ENCODE assay signal across 1 cellular context in the genomic region with DNA sequence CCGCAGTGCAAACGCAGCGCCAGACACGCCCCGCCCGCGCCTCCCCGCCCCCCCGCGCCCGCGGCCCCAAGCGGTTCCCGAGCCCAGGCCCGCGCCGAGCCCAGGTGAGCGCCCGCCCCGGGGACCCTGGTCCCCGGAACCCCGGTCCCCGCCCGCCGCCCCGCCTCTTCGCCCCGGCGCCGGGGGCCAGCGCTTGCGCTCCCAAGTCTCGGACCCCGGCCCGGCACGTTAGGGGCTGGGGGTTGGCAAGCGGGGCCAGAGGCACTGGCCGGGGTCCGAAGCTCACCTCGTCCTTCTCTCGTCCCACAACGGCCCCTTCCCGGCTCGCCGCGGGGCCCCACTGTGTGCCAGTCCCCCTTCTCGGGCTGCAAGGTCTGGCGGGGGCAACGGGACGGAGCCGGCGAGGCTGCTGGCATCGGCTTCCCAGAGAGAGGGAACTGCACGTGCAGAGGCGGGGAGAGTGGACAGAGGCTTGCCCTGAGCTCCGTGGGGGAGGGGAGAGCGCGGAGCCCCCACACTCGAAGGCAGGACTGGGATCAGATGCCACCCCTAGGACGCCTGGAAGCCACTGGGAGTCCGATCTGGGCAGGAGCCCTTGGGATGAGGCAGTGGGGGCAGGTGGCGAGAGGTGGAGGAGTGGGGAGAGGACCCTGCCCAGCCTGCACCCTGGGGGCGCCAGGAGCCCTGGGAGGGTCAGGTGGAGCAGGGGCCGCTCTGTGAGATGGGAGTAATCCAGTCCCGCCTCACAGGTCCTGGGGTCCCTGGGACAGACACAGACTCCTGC.
A peak's percentile ranks its signal among the peaks of the same experiment; 100 is the strongest.
TF ChIP-seq lines count a peak whose summit lies in the region.

No MANE protein-coding gene starts in this region.

TF ChIP-seq in HepG2, 621 proteins besides CTCF, POLR2A, EP300 and RAD21 (continued from another document and continues in another):
- TF ChIP-seq, protein P1, sequence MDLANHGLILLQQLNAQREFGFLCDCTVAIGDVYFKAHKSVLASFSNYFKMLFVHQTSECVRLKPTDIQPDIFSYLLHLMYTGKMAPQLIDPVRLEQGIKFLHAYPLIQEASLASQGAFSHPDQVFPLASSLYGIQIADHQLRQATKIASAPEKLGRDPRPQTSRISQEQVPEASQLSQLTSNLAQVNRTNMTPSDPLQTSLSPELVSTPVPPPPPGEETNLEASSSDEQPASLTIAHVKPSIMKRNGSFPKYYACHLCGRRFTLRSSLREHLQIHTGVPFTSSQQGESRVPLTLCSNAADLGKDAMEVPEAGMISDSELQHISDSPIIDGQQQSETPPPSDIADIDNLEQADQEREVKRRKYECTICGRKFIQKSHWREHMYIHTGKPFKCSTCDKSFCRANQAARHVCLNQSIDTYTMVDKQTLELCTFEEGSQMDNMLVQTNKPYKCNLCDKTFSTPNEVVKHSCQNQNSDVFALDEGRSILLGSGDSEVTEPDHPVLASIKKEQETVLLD (CRISPR knock-in tag; IDR thresholded peaks at IDR 0.05; ENCODE audit: low read depth), result 0 out of 2 replicates have a peak, but pooled peaks have one; percentile 53
- no peak for TF ChIP-seq HOXA9 (CRISPR knock-in tag; IDR thresholded peaks at IDR 0.05; ENCODE audit: borderline replicate concordance)
- TF ChIP-seq PAF1 (CRISPR knock-in tag; IDR thresholded peaks at IDR 0.05), result no peak
- TF ChIP-seq ZNF570 (CRISPR knock-in tag; IDR thresholded peaks at IDR 0.05; ENCODE audit: borderline replicate concordance), result no peak
- no peak for TF ChIP-seq ZNF569 (CRISPR knock-in tag; IDR thresholded peaks at IDR 0.05; ENCODE audit: borderline replicate concordance)
- no peak for TF ChIP-seq ZNF224 (CRISPR knock-in tag; IDR thresholded peaks at IDR 0.05)
- peak; percentile 87; the same call in 1 of the 2 replicates for TF ChIP-seq HNRNPL (IDR thresholded peaks at IDR 0.05; ENCODE audit: low read depth, low read length)
- TF ChIP-seq TSC22D2 (CRISPR knock-in tag; IDR thresholded peaks at IDR 0.05; ENCODE audit: borderline replicate concordance), result no peak
- TF ChIP-seq PREB (CRISPR knock-in tag; IDR thresholded peaks at IDR 0.05), result no peak
- no peak for TF ChIP-seq POLR2AphosphoS5 (IDR thresholded peaks at IDR 0.05; ENCODE audit: low read depth, low read length)
- no peak for TF ChIP-seq ZNF33A (CRISPR knock-in tag; IDR thresholded peaks at IDR 0.05; ENCODE audit: borderline replicate concordance)
- TF ChIP-seq NFKB2 (CRISPR knock-in tag; IDR thresholded peaks at IDR 0.05; ENCODE audit: borderline replicate concordance), result peak; percentile 31; the same call in 1 of the 2 replicates
- TF ChIP-seq NR3C1 (CRISPR knock-in tag; IDR thresholded peaks at IDR 0.05), result no peak
- TF ChIP-seq NFRKB (IDR thresholded peaks at IDR 0.05), result no peak
- TF ChIP-seq ZNF597 (CRISPR knock-in tag; IDR thresholded peaks at IDR 0.05), result no peak
- TF ChIP-seq, protein P2, sequence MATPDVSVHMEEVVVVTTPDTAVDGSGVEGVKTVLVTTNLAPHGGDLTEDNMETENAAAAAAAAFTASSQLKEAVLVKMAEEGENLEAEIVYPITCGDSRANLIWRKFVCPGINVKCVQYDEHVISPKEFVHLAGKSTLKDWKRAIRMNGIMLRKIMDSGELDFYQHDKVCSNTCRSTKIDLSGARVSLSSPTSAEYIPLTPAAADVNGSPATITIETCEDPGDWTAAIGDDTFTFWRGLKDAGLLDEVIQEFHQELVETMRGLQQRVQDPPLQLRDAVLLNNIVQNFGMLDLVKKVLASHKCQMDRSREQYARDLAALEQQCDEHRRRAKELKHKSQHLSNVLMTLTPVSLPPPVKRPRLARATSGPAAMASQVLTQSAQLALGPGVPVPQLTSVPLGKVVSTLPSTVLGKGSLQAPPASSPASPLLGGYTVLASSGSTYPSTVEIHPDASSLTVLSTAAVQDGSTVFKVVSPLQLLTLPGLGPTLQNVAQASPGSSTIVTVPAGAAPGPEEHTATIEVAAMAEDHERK (CRISPR knock-in tag; IDR thresholded peaks at IDR 0.05; ENCODE audit: low read depth), result no peak
- no peak for TF ChIP-seq ZNF879 (CRISPR knock-in tag; IDR thresholded peaks at IDR 0.05)
- no peak for TF ChIP-seq NCOA1 (CRISPR knock-in tag; IDR thresholded peaks at IDR 0.05)
- TF ChIP-seq HINFP (CRISPR knock-in tag; IDR thresholded peaks at IDR 0.05; ENCODE audit: low read depth), result no peak
- TF ChIP-seq BHLHE40 (IDR thresholded peaks at IDR 0.05; ENCODE audit: low read length), result peak; percentile 89
- no peak for TF ChIP-seq ZSCAN25 (CRISPR knock-in tag; IDR thresholded peaks at IDR 0.05)
- no peak for TF ChIP-seq FOXK1 (CRISPR knock-in tag; IDR thresholded peaks at IDR 0.05; ENCODE audit: borderline replicate concordance, low read depth)
- TF ChIP-seq ZNF7 (CRISPR knock-in tag; IDR thresholded peaks at IDR 0.05), result no peak
- TF ChIP-seq ZMYM3 (CRISPR knock-in tag; IDR thresholded peaks at IDR 0.05), result peak; percentile 29; the same call in 1 of the 2 replicates
- TF ChIP-seq KAT8 (CRISPR knock-in tag; IDR thresholded peaks at IDR 0.05), result 0 out of 2 replicates have a peak, but pooled peaks have one; percentile 30
- TF ChIP-seq ZNF691 (CRISPR knock-in tag; IDR thresholded peaks at IDR 0.05; ENCODE audit: borderline replicate concordance, low read depth), result no peak; the same call in 1 of the 2 replicates
- TF ChIP-seq SMYD3 (CRISPR knock-in tag; IDR thresholded peaks at IDR 0.05), result no peak
- peak; percentile 84; the same call in 1 of the 2 replicates for TF ChIP-seq ZNF546 (CRISPR knock-in tag; conservative IDR thresholded peaks at IDR 0.05)
- TF ChIP-seq ELF3 (CRISPR knock-in tag; IDR thresholded peaks at IDR 0.05), result 0 out of 2 replicates have a peak, but pooled peaks have one; percentile 8
- TF ChIP-seq TBX3 (IDR thresholded peaks at IDR 0.05; ENCODE audit: borderline replicate concordance), result no peak
- TF ChIP-seq CERS6 (CRISPR knock-in tag; IDR thresholded peaks at IDR 0.05), result no peak
- TF ChIP-seq ZNF207 (IDR thresholded peaks at IDR 0.05; ENCODE audit: borderline replicate concordance), result no peak
- no peak for TF ChIP-seq ZNF790 (CRISPR knock-in tag; IDR thresholded peaks at IDR 0.05; ENCODE audit: borderline replicate concordance)
- TF ChIP-seq, protein P3, sequence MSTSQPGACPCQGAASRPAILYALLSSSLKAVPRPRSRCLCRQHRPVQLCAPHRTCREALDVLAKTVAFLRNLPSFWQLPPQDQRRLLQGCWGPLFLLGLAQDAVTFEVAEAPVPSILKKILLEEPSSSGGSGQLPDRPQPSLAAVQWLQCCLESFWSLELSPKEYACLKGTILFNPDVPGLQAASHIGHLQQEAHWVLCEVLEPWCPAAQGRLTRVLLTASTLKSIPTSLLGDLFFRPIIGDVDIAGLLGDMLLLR (CRISPR knock-in tag; IDR thresholded peaks at IDR 0.05), result no peak
- peak; percentile 44; the same call in 1 of the 2 replicates for TF ChIP-seq SALL1 (CRISPR knock-in tag; IDR thresholded peaks at IDR 0.05)
- TF ChIP-seq TOE1 (CRISPR knock-in tag; IDR thresholded peaks at IDR 0.05), result no peak
- TF ChIP-seq ZNF556 (CRISPR knock-in tag; IDR thresholded peaks at IDR 0.05; ENCODE audit: borderline replicate concordance), result no peak
- TF ChIP-seq, protein P4, sequence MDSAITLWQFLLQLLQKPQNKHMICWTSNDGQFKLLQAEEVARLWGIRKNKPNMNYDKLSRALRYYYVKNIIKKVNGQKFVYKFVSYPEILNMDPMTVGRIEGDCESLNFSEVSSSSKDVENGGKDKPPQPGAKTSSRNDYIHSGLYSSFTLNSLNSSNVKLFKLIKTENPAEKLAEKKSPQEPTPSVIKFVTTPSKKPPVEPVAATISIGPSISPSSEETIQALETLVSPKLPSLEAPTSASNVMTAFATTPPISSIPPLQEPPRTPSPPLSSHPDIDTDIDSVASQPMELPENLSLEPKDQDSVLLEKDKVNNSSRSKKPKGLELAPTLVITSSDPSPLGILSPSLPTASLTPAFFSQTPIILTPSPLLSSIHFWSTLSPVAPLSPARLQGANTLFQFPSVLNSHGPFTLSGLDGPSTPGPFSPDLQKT (CRISPR knock-in tag; IDR thresholded peaks at IDR 0.05; ENCODE audit: borderline replicate concordance), result no peak
- no peak for TF ChIP-seq JDP2 (CRISPR knock-in tag; IDR thresholded peaks at IDR 0.05; ENCODE audit: borderline replicate concordance)
- TF ChIP-seq TARDBP (CRISPR knock-in tag; IDR thresholded peaks at IDR 0.05), result peak; percentile 54; the same call in 1 of the 2 replicates
- TF ChIP-seq, protein P5, sequence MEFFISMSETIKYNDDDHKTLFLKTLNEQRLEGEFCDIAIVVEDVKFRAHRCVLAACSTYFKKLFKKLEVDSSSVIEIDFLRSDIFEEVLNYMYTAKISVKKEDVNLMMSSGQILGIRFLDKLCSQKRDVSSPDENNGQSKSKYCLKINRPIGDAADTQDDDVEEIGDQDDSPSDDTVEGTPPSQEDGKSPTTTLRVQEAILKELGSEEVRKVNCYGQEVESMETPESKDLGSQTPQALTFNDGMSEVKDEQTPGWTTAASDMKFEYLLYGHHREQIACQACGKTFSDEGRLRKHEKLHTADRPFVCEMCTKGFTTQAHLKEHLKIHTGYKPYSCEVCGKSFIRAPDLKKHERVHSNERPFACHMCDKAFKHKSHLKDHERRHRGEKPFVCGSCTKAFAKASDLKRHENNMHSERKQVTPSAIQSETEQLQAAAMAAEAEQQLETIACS (CRISPR knock-in tag; IDR thresholded peaks at IDR 0.05), result no peak
- TF ChIP-seq RNF2 (conservative IDR thresholded peaks at IDR 0.05; ENCODE audit: low read depth), result no peak
- TF ChIP-seq TAF1 (CRISPR knock-in tag; IDR thresholded peaks at IDR 0.05), result no peak; the same call in 1 of the 2 replicates
- TF ChIP-seq HMG20B (CRISPR knock-in tag; conservative IDR thresholded peaks at IDR 0.05), result no peak
- no peak for TF ChIP-seq CHD2 (IDR thresholded peaks at IDR 0.05; ENCODE audit: low read depth, low read length)
- no peak for TF ChIP-seq WIZ (CRISPR knock-in tag; IDR thresholded peaks at IDR 0.05)
- TF ChIP-seq ZNF558 (CRISPR knock-in tag; IDR thresholded peaks at IDR 0.05; ENCODE audit: borderline replicate concordance), result no peak
- TF ChIP-seq ZNF564 (CRISPR knock-in tag; IDR thresholded peaks at IDR 0.05), result 0 out of 2 replicates have a peak, but pooled peaks have one; percentile 42
- TF ChIP-seq MTF1 (CRISPR knock-in tag; IDR thresholded peaks at IDR 0.05), result no peak
- TF ChIP-seq ZNF326 (CRISPR knock-in tag; IDR thresholded peaks at IDR 0.05; ENCODE audit: borderline replicate concordance), result no peak
- TF ChIP-seq MTA1 (CRISPR knock-in tag; IDR thresholded peaks at IDR 0.05; ENCODE audit: borderline replicate concordance), result peak; percentile 34; the same call in 1 of the 2 replicates
- no peak for TF ChIP-seq ZBTB37 (CRISPR knock-in tag; IDR thresholded peaks at IDR 0.05)
- TF ChIP-seq GATAD1 (CRISPR knock-in tag; IDR thresholded peaks at IDR 0.05), result no peak
